14 cellular contexts compared by ENCODE assay signal in genomic region chr13:106418556-106418955, GRCh38.
DNase-seq lines count a peak whose midpoint lies in the region; ATAC-seq and TF ChIP-seq lines count a peak whose summit lies in the region.
"Had no signal": no experiment of that assay in that cellular context is flagged by ENCODE, and none has a peak within 500 bp of the region (broad histone marks: within the 10 kb centered on the region; RNA-seq: fewer than 3 reads in every experiment).

No MANE protein-coding gene starts in this region.

- ATAC-seq in HG03039 (IDR thresholded peaks at IDR 0.05; ENCODE audit: unreplicated experiment), result no peak
- ATAC-seq: mucosa of descending colon had no signal

- TF ChIP-seq CTCF in fibroblast of the aortic adventitia (IDR thresholded peaks at IDR 0.05; ENCODE audit: insufficient read depth, low read length), result no peak
- no peak for TF ChIP-seq CTCF in GM20000 (IDR thresholded peaks at IDR 0.05; ENCODE audit: extremely low read depth, missing control alignments)

- no peak overlapping the region for H3K4me3 ChIP-seq in fibroblast of the aortic adventitia (ENCODE audit: low read depth, low read length)
- H3K4me3 ChIP-seq: mucosa of descending colon had no signal

- DNase-seq in NCI-H82 (lab: John Stamatoyannopoulos, UW), result peak; percentile 18
- DNase-seq in NCI-H82 treated with DMSO at 0.1 percent for 48 hours (lab: John Stamatoyannopoulos, UW; ENCODE audit: unreplicated experiment), result no peak
- DNase-seq in T1000 (lab: John Stamatoyannopoulos, UW), result peak; percentile 42
- peak; percentile 68 for DNase-seq in fibroblast of the aortic adventitia (ENCODE audit: low read depth)
- DNase-seq in stromal cell of bone marrow (ENCODE audit: low read depth), result peak; percentile 80
- DNase-seq in GM20000 (ENCODE audit: low spot score), result no peak
- DNase-seq in NCI-H345 treated with DMSO at 0.1 percent for 48 hours (lab: John Stamatoyannopoulos, UW; ENCODE audit: unreplicated experiment), result no peak
- DNase-seq: Calu3, cerebellar nuclear complex, MM.1S, mucosa of descending colon, NCI-H2081 treated with DMSO at 0.1 percent for 48 hours, SHP77 had no signal

Comparison
In these comparisons a context has a peak if more than half of its experiments do, and no peak if none do; other contexts are left out.
1. DNase-seq: peak in NCI-H82 (single experiment), T1000 (single experiment), fibroblast of the aortic adventitia (single experiment) and stromal cell of bone marrow (single experiment); none in NCI-H82 treated with DMSO at 0.1 percent for 48 hours (single experiment), GM20000 (single experiment) and NCI-H345 treated with DMSO at 0.1 percent for 48 hours (single experiment).